ENCODE assay signal across 24 cellular contexts in genomic region chr14:46053221-46053620, GRCh38.
"Had no signal": no experiment of that assay in that cellular context is flagged by ENCODE, and none has a peak within 500 bp of the region (broad histone marks: within the 10 kb centered on the region; RNA-seq: fewer than 3 reads in every experiment).

No MANE protein-coding gene starts in this region.

- H3K9me3 ChIP-seq: body of pancreas, left ventricle myocardium inferior, thoracic aorta had no signal

- FAIRE-seq: urothelium cell line had no signal

- H3K27ac ChIP-seq: body of pancreas, cardiac muscle cell, left ventricle myocardium inferior, skin epidermis, thoracic aorta, VCaP had no signal

- DNase-seq: activated CD4-positive, alpha-beta T cell treated with anti-CD3 and anti-CD28 coated beads for 4 hours; activated CD4-positive, alpha-beta T cell treated with anti-CD3 and anti-CD28 coated beads, Interleukin-2, amount 50 U/mL, for 4 hours; activated naive CD4-positive, alpha-beta T cell; activated T-cell treated with anti-CD3 and anti-CD28 coated beads for 4 hours; activated T-cell treated with anti-CD3 and anti-CD28 coated beads, Interleukin-2, amount 50 U/mL, for 72 hours; aorta; body of pancreas; cortex of kidney; effector memory CD8-positive, alpha-beta T cell; foreskin melanocyte; left ventricle myocardium inferior; retina; stimulated activated CD4-positive, alpha-beta T cell treated with anti-CD3 and anti-CD28 coated beads, Interleukin-12 subunit alpha, Interleukin-12 subunit beta, amount 100 ng/mL, for 4 hours; stimulated activated CD4-positive, alpha-beta T cell treated with anti-CD3 and anti-CD28 coated beads, Interleukin-4, amount 100 ng/mL, for 24 hours; trophoblast cell had no signal

- H3K36me3 ChIP-seq: cardiac muscle cell, left ventricle myocardium inferior, thoracic aorta had no signal

- H3K4me3 ChIP-seq: body of pancreas, cardiac muscle cell, left ventricle myocardium inferior, lung, skin epidermis, thoracic aorta had no signal

- H3K27me3 ChIP-seq: body of pancreas, cardiac muscle cell had no signal

- H3K4me1 ChIP-seq: body of pancreas, left ventricle myocardium inferior had no signal

- ATAC-seq: activated naive CD4-positive, alpha-beta T cell treated with anti-CD3 and anti-CD28 coated beads, Interleukin-2, amount 50 U/mL, for 72 hours; activated T-cell treated with anti-CD3 and anti-CD28 coated beads, Interleukin-2, amount 50 U/mL, for 72 hours; body of pancreas; effector memory CD8-positive, alpha-beta T cell; sciatic nerve; stimulated activated effector memory CD8-positive, alpha-beta T cell treated with anti-CD3 and anti-CD28 coated beads, Interleukin-12 subunit alpha, Interleukin-12 subunit beta, amount 100 ng/mL, for 72 hours had no signal
